14 cellular contexts compared by ENCODE assay signal in genomic region chr2:124241-124880, GRCh38.
"Had no signal": no experiment of that assay in that cellular context is flagged by ENCODE, and none has a peak within 500 bp of the region (broad histone marks: within the 10 kb centered on the region; RNA-seq: fewer than 3 reads in every experiment).

No MANE protein-coding gene starts in this region.

- H3K27ac ChIP-seq: heart right ventricle, neural progenitor cell, tibial artery had no signal

- ATAC-seq: activated naive CD8-positive, alpha-beta T cell treated with anti-CD3 and anti-CD28 coated beads, Interleukin-2, amount 50 U/mL, for 24 hours; heart right ventricle; right cardiac atrium; stimulated activated effector memory CD8-positive, alpha-beta T cell treated with anti-CD3 and anti-CD28 coated beads, Interleukin-12 subunit alpha, Interleukin-12 subunit beta, amount 100 ng/mL, for 72 hours had no signal

- DNase-seq: activated CD4-positive, alpha-beta memory T cell treated with anti-CD3 and anti-CD28 coated beads for 36 hours; activated naive CD4-positive, alpha-beta T cell; activated naive CD8-positive, alpha-beta T cell treated with anti-CD3 and anti-CD28 coated beads, Interleukin-2, amount 50 U/mL, for 24 hours; cortex of kidney; effector CD8-positive, alpha-beta T cell; heart right ventricle; kidney glomerular epithelial cell; posterior cingulate gyrus; right cardiac atrium; T-helper 9 cell; tibial artery had no signal

- H3K27me3 ChIP-seq: neural progenitor cell had no signal

- H3K36me3 ChIP-seq: heart right ventricle, neural progenitor cell, tibial artery had no signal

- H3K9me3 ChIP-seq: tibial artery had no signal

- H3K4me1 ChIP-seq: heart right ventricle, neural progenitor cell, tibial artery had no signal

- H3K9me3 Mint-ChIP-seq: activated CD4-positive, alpha-beta memory T cell treated with anti-CD3 and anti-CD28 coated beads for 36 hours; central memory CD8-positive, alpha-beta T cell; stimulated activated effector memory CD8-positive, alpha-beta T cell treated with anti-CD3 and anti-CD28 coated beads, Interleukin-12 subunit alpha, Interleukin-12 subunit beta, amount 100 ng/mL, for 72 hours had no signal

- H3K4me3 ChIP-seq: heart right ventricle, neural progenitor cell, tibial artery had no signal

- H3K36me3 Mint-ChIP-seq: activated CD4-positive, alpha-beta memory T cell treated with anti-CD3 and anti-CD28 coated beads for 36 hours; neural progenitor cell; stimulated activated effector memory CD8-positive, alpha-beta T cell treated with anti-CD3 and anti-CD28 coated beads, Interleukin-12 subunit alpha, Interleukin-12 subunit beta, amount 100 ng/mL, for 72 hours had no signal

- H3K27ac Mint-ChIP-seq: activated CD4-positive, alpha-beta memory T cell treated with anti-CD3 and anti-CD28 coated beads for 36 hours; activated naive CD8-positive, alpha-beta T cell treated with anti-CD3 and anti-CD28 coated beads, Interleukin-2, amount 50 U/mL, for 24 hours; neural progenitor cell; stimulated activated effector memory CD8-positive, alpha-beta T cell treated with anti-CD3 and anti-CD28 coated beads, Interleukin-12 subunit alpha, Interleukin-12 subunit beta, amount 100 ng/mL, for 72 hours had no signal

- H3K4me1 Mint-ChIP-seq: activated naive CD8-positive, alpha-beta T cell treated with anti-CD3 and anti-CD28 coated beads, Interleukin-2, amount 50 U/mL, for 24 hours; central memory CD8-positive, alpha-beta T cell; neural progenitor cell; stimulated activated effector memory CD8-positive, alpha-beta T cell treated with anti-CD3 and anti-CD28 coated beads, Interleukin-12 subunit alpha, Interleukin-12 subunit beta, amount 100 ng/mL, for 72 hours had no signal

- H3K4me3 Mint-ChIP-seq: activated CD4-positive, alpha-beta memory T cell treated with anti-CD3 and anti-CD28 coated beads for 36 hours; activated naive CD8-positive, alpha-beta T cell treated with anti-CD3 and anti-CD28 coated beads, Interleukin-2, amount 50 U/mL, for 24 hours; central memory CD8-positive, alpha-beta T cell; neural progenitor cell; stimulated activated effector memory CD8-positive, alpha-beta T cell treated with anti-CD3 and anti-CD28 coated beads, Interleukin-12 subunit alpha, Interleukin-12 subunit beta, amount 100 ng/mL, for 72 hours had no signal
